ENCODE assay signal across 1 cellular context in the genomic region with DNA sequence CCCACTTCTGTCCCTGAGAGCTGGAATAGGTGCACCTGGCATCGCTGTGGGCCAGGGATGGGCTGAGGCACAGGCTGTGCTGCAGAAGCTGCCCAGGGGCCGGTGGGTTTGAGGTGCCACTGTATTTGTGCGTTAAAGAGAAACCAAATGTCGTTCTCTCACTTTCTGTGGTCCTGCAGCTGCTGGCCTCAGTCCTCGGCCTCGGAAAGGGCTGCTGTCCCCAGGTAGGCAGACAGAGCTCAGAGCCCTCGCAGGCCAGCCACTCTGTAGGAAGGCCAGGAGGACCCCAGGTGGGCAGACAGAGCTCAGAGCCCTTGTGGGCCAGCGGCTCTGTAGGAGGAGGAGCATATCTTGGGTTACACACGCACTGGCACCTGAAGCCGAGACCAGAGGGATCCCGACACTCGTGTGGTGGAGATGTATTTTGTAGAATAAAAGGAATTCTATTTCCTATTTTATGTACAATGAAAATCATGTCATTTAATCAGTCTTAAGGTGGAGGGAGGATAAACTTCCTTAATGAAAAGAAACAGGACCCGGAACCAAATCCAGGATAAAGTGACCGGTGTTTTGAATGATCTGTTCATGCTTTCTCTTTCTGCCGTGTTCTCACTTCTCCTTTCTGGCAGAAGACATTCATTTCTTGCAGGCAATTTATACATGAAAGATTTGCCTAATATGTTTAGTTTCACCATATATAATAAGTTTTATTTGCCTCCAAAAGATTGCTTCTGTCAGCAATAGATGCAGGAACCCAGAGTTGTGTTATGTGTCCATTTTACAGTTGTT.
TF ChIP-seq lines count a peak whose summit lies in the region.

No MANE protein-coding gene starts in this region.

TF ChIP-seq in GM12878, 131 proteins besides CTCF, POLR2A, EP300 and RAD21 (continued from another document and continues in another):
- TF ChIP-seq, protein P1, sequence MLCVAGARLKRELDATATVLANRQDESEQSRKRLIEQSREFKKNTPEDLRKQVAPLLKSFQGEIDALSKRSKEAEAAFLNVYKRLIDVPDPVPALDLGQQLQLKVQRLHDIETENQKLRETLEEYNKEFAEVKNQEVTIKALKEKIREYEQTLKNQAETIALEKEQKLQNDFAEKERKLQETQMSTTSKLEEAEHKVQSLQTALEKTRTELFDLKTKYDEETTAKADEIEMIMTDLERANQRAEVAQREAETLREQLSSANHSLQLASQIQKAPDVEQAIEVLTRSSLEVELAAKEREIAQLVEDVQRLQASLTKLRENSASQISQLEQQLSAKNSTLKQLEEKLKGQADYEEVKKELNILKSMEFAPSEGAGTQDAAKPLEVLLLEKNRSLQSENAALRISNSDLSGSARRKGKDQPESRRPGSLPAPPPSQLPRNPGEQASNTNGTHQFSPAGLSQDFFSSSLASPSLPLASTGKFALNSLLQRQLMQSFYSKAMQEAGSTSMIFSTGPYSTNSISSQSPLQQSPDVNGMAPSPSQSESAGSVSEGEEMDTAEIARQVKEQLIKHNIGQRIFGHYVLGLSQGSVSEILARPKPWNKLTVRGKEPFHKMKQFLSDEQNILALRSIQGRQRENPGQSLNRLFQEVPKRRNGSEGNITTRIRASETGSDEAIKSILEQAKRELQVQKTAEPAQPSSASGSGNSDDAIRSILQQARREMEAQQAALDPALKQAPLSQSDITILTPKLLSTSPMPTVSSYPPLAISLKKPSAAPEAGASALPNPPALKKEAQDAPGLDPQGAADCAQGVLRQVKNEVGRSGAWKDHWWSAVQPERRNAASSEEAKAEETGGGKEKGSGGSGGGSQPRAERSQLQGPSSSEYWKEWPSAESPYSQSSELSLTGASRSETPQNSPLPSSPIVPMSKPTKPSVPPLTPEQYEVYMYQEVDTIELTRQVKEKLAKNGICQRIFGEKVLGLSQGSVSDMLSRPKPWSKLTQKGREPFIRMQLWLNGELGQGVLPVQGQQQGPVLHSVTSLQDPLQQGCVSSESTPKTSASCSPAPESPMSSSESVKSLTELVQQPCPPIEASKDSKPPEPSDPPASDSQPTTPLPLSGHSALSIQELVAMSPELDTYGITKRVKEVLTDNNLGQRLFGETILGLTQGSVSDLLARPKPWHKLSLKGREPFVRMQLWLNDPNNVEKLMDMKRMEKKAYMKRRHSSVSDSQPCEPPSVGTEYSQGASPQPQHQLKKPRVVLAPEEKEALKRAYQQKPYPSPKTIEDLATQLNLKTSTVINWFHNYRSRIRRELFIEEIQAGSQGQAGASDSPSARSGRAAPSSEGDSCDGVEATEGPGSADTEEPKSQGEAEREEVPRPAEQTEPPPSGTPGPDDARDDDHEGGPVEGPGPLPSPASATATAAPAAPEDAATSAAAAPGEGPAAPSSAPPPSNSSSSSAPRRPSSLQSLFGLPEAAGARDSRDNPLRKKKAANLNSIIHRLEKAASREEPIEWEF (IDR thresholded peaks at IDR 0.05; ENCODE audit: insufficient replicate concordance, low read depth, low read length) = no peak
- TF ChIP-seq, protein P2, sequence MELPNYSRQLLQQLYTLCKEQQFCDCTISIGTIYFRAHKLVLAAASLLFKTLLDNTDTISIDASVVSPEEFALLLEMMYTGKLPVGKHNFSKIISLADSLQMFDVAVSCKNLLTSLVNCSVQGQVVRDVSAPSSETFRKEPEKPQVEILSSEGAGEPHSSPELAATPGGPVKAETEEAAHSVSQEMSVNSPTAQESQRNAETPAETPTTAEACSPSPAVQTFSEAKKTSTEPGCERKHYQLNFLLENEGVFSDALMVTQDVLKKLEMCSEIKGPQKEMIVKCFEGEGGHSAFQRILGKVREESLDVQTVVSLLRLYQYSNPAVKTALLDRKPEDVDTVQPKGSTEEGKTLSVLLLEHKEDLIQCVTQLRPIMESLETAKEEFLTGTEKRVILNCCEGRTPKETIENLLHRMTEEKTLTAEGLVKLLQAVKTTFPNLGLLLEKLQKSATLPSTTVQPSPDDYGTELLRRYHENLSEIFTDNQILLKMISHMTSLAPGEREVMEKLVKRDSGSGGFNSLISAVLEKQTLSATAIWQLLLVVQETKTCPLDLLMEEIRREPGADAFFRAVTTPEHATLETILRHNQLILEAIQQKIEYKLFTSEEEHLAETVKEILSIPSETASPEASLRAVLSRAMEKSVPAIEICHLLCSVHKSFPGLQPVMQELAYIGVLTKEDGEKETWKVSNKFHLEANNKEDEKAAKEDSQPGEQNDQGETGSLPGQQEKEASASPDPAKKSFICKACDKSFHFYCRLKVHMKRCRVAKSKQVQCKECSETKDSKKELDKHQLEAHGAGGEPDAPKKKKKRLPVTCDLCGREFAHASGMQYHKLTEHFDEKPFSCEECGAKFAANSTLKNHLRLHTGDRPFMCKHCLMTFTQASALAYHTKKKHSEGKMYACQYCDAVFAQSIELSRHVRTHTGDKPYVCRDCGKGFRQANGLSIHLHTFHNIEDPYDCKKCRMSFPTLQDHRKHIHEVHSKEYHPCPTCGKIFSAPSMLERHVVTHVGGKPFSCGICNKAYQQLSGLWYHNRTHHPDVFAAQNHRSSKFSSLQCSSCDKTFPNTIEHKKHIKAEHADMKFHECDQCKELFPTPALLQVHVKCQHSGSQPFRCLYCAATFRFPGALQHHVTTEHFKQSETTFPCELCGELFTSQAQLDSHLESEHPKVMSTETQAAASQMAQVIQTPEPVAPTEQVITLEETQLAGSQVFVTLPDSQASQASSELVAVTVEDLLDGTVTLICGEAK (IDR thresholded peaks at IDR 0.05; ENCODE audit: borderline replicate concordance) = peak; percentile 65; the same call in 1 of the 2 replicates
- TF ChIP-seq NR2C2 (IDR thresholded peaks at IDR 0.05; ENCODE audit: borderline replicate concordance, control insufficient read depth, insufficient read length, low read depth) = no peak
- TF ChIP-seq TAF1 (IDR thresholded peaks at IDR 0.05; ENCODE audit: borderline replicate concordance, low read depth, low read length) = no peak
- TF ChIP-seq RBBP5 (conservative IDR thresholded peaks at IDR 0.05) = no peak
- no peak for TF ChIP-seq CBX3 (IDR thresholded peaks at IDR 0.05; ENCODE audit: borderline replicate concordance, low read depth)
- no peak for TF ChIP-seq CEBPB (IDR thresholded peaks at IDR 0.05; ENCODE audit: borderline replicate concordance in 1 of 2, low read depth in 2 of 2, low read length in 2 of 2)
- no peak for TF ChIP-seq GATAD2B (conservative IDR thresholded peaks at IDR 0.05; ENCODE audit: low read depth)
- peak; percentile 60 for TF ChIP-seq ATF7 (IDR thresholded peaks at IDR 0.05; ENCODE audit: low read depth)
- no peak for TF ChIP-seq MYC (IDR thresholded peaks at IDR 0.05; ENCODE audit: insufficient read depth, insufficient read length, insufficient replicate concordance, low read length, severe bottlenecking)
- no peak for TF ChIP-seq SUPT20H (IDR thresholded peaks at IDR 0.05; ENCODE audit: borderline replicate concordance, control insufficient read depth, low read depth, low read length)
- TF ChIP-seq, protein P3, sequence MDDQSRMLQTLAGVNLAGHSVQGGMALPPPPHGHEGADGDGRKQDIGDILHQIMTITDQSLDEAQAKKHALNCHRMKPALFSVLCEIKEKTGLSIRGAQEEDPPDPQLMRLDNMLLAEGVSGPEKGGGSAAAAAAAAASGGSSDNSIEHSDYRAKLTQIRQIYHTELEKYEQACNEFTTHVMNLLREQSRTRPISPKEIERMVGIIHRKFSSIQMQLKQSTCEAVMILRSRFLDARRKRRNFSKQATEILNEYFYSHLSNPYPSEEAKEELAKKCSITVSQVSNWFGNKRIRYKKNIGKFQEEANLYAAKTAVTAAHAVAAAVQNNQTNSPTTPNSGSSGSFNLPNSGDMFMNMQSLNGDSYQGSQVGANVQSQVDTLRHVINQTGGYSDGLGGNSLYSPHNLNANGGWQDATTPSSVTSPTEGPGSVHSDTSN (IDR thresholded peaks at IDR 0.05; ENCODE audit: insufficient replicate concordance, low read depth, low read length) = no peak
- TF ChIP-seq, protein P4, sequence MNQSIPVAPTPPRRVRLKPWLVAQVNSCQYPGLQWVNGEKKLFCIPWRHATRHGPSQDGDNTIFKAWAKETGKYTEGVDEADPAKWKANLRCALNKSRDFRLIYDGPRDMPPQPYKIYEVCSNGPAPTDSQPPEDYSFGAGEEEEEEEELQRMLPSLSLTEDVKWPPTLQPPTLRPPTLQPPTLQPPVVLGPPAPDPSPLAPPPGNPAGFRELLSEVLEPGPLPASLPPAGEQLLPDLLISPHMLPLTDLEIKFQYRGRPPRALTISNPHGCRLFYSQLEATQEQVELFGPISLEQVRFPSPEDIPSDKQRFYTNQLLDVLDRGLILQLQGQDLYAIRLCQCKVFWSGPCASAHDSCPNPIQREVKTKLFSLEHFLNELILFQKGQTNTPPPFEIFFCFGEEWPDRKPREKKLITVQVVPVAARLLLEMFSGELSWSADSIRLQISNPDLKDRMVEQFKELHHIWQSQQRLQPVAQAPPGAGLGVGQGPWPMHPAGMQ (IDR thresholded peaks at IDR 0.05; ENCODE audit: borderline replicate concordance) = no peak
- TF ChIP-seq TBL1XR1 (IDR thresholded peaks at IDR 0.05; ENCODE audit: low read depth, low read length) = no peak
- TF ChIP-seq DPF2 (IDR thresholded peaks at IDR 0.05) = peak; percentile 91
- no peak for TF ChIP-seq NR2F1 (conservative IDR thresholded peaks at IDR 0.05)
- TF ChIP-seq ZZZ3 (IDR thresholded peaks at IDR 0.05; ENCODE audit: control insufficient read depth, insufficient read length, low read depth) = no peak
- TF ChIP-seq WRNIP1 (IDR thresholded peaks at IDR 0.05; ENCODE audit: borderline replicate concordance, low read depth, low read length) = no peak
- no peak for TF ChIP-seq STAT1 (conservative IDR thresholded peaks at IDR 0.05)
- TF ChIP-seq, protein P5, sequence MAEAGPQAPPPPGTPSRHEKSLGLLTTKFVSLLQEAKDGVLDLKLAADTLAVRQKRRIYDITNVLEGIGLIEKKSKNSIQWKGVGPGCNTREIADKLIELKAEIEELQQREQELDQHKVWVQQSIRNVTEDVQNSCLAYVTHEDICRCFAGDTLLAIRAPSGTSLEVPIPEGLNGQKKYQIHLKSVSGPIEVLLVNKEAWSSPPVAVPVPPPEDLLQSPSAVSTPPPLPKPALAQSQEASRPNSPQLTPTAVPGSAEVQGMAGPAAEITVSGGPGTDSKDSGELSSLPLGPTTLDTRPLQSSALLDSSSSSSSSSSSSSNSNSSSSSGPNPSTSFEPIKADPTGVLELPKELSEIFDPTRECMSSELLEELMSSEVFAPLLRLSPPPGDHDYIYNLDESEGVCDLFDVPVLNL (IDR thresholded peaks at IDR 0.05; ENCODE audit: low read depth, low read length) = no peak
- TF ChIP-seq CHD1 (IDR thresholded peaks at IDR 0.05; ENCODE audit: low read depth, low read length) = no peak
- no peak for TF ChIP-seq SMAD1 (IDR thresholded peaks at IDR 0.05; ENCODE audit: low read depth, partially characterized antibody)
- TF ChIP-seq ZBED1 (IDR thresholded peaks at IDR 0.05; ENCODE audit: borderline replicate concordance) = no peak
- TF ChIP-seq SMC3 (IDR thresholded peaks at IDR 0.05; ENCODE audit: borderline replicate concordance, low read length) = no peak
- no peak for TF ChIP-seq ZNF274 (IDR thresholded peaks at IDR 0.05; ENCODE audit: insufficient read depth, insufficient read length)
- TF ChIP-seq, protein P6, sequence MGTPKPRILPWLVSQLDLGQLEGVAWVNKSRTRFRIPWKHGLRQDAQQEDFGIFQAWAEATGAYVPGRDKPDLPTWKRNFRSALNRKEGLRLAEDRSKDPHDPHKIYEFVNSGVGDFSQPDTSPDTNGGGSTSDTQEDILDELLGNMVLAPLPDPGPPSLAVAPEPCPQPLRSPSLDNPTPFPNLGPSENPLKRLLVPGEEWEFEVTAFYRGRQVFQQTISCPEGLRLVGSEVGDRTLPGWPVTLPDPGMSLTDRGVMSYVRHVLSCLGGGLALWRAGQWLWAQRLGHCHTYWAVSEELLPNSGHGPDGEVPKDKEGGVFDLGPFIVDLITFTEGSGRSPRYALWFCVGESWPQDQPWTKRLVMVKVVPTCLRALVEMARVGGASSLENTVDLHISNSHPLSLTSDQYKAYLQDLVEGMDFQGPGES (IDR thresholded peaks at IDR 0.05) = no peak
- no peak for TF ChIP-seq MTA3 (IDR thresholded peaks at IDR 0.05; ENCODE audit: borderline replicate concordance, low read length)
- no peak for TF ChIP-seq CBFB (IDR thresholded peaks at IDR 0.05; ENCODE audit: low read depth)
- TF ChIP-seq IKZF2 (IDR thresholded peaks at IDR 0.05) = peak; percentile 93 to 94
- no peak for TF ChIP-seq SREBF2 (IDR thresholded peaks at IDR 0.05; ENCODE audit: low read length)
- no peak for TF ChIP-seq FOS (IDR thresholded peaks at IDR 0.05; ENCODE audit: borderline replicate concordance, extremely low read depth, insufficient read length)
- TF ChIP-seq BMI1 (IDR thresholded peaks at IDR 0.05; ENCODE audit: borderline replicate concordance) = peak; percentile 49; the same call in 1 of the 2 replicates
- TF ChIP-seq, protein P7, sequence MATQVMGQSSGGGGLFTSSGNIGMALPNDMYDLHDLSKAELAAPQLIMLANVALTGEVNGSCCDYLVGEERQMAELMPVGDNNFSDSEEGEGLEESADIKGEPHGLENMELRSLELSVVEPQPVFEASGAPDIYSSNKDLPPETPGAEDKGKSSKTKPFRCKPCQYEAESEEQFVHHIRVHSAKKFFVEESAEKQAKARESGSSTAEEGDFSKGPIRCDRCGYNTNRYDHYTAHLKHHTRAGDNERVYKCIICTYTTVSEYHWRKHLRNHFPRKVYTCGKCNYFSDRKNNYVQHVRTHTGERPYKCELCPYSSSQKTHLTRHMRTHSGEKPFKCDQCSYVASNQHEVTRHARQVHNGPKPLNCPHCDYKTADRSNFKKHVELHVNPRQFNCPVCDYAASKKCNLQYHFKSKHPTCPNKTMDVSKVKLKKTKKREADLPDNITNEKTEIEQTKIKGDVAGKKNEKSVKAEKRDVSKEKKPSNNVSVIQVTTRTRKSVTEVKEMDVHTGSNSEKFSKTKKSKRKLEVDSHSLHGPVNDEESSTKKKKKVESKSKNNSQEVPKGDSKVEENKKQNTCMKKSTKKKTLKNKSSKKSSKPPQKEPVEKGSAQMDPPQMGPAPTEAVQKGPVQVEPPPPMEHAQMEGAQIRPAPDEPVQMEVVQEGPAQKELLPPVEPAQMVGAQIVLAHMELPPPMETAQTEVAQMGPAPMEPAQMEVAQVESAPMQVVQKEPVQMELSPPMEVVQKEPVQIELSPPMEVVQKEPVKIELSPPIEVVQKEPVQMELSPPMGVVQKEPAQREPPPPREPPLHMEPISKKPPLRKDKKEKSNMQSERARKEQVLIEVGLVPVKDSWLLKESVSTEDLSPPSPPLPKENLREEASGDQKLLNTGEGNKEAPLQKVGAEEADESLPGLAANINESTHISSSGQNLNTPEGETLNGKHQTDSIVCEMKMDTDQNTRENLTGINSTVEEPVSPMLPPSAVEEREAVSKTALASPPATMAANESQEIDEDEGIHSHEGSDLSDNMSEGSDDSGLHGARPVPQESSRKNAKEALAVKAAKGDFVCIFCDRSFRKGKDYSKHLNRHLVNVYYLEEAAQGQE (IDR thresholded peaks at IDR 0.05; ENCODE audit: low read depth, low read length) = no peak
- no peak for TF ChIP-seq ESRRA (IDR thresholded peaks at IDR 0.05; ENCODE audit: low read length)
